In the genomic region with DNA sequence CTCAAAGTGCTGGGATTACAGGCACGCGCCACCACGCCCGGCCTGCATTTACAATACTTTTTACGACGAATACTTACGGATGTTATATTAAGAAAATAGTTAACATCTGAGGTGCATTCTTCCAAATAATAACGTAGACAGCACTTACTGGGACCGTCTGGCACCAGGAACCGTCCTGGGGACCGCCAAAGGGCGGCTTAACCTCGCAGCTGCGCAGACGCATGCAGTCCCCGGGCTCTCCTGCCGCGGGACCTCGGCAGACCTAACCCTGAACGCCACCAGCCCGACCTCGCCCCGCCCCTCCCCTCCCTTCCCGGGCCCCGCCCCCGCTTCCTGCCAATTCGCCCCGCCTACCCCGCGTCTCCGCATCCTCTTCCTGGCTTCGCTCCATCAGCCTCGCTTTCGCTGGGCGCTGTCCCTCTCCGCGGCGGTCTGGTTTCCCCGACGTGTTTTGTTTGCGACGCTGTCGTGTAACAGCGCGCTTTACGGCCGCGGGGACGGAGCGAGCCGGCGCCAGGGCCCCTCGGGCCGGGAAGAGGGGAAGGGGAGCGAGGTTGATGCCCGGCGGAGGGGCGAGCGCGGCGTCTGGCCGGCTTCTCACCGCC, we compare ENCODE assay signal across 8 cellular contexts. TPM values are rescaled to one million over a fixed set of nuclear protein-coding genes. Genes with fewer than 3 reads are reported as not detected.
DNase-seq lines count a peak whose midpoint lies in the region; ATAC-seq and FAIRE-seq lines count a peak whose summit lies in the region.

A gene (plus strand): TSS at position 479 of the 605 bp plus-strand sequence. CDS start 79 bp downstream, at position 558.

- peak within 1 kb of the TSS; percentile 87 for H3K4me3 ChIP-seq in endocrine pancreas (ENCODE audit: control insufficient read depth, insufficient read depth, low read length)

- peak within 1 kb of the TSS; percentile 90 for H3K9ac ChIP-seq in endocrine pancreas (ENCODE audit: control insufficient read depth, insufficient read depth, low read length)

- H3K27me3 ChIP-seq in endocrine pancreas (ENCODE audit: control insufficient read depth, insufficient read depth, low read length) = no peaks in the 10 kb centered on the region

- H3K36me3 ChIP-seq in endocrine pancreas (ENCODE audit: control insufficient read depth, insufficient read depth, low read length) = no peaks in the 10 kb centered on the region

- ATAC-seq in GM21367 (IDR thresholded peaks at IDR 0.05; ENCODE audit: unreplicated experiment) = peak; percentile 83

- peaks cover 5% of the 10 kb centered on the region for H3K4me1 ChIP-seq in endocrine pancreas (ENCODE audit: control insufficient read depth, insufficient read depth, low read length)

- FAIRE-seq in HTR-8/SVneo (lab: Jason Lieb, UNC) = peak; percentile 97

- no peaks in the 10 kb centered on the region for H3K9me3 ChIP-seq in endocrine pancreas (ENCODE audit: control insufficient read depth, low read length)

- DNase-seq in COLO829 (ENCODE audit: low spot score) = peak; percentile 96
- peak; percentile 90 for DNase-seq in HTR-8/SVneo (ENCODE audit: insufficient read length, low spot score)
- peak; percentile 96 for DNase-seq in NOMO-1 treated with dmso at 0.1 percent for 144 hours (lab: John Stamatoyannopoulos, UW; ENCODE audit: unreplicated experiment)
- peak; percentile 96 to 97 (median 96) for DNase-seq in activated CD8-positive, alpha-beta memory T cell treated with anti-CD3 and anti-CD28 coated beads for 48 hours (ENCODE audit: low read depth in 2 of 3, low spot score in 2 of 3)
- peak; percentile 99 for DNase-seq in mesenteric fat pad (ENCODE audit: low spot score)
- DNase-seq in stimulated activated CD8-positive, alpha-beta memory T cell treated with anti-CD3 and anti-CD28 coated beads, Interleukin-15, amount 100 ng/mL, for 24 hours (ENCODE audit: low read depth) = peak; percentile 97

RNA-seq across cellular contexts. Expression of the gene that starts here (rescaled TPM):
- total RNA-seq in mesenteric fat pad = 28.7 TPM

Comparison
In these comparisons a context has a peak if more than half of its experiments do, and no peak if none do; other contexts are left out.
1. Peak in every context shown above with its lines: DNase-seq, ATAC-seq and H3K4me3 ChIP-seq.